Comparison of ENCODE assay signal across 8 cellular contexts in genomic region chr6:113306552-113307145, GRCh38.
A peak's percentile ranks its signal among the peaks of the same experiment; 100 is the strongest.
DNase-seq lines count a peak whose midpoint lies in the region; ATAC-seq, FAIRE-seq and TF ChIP-seq lines count a peak whose summit lies in the region.

No MANE protein-coding gene starts in this region.

- FAIRE-seq in RCC 7860 (lab: Jason Lieb, UNC) (no peak), K562 (lab: Jason Lieb, UNC) (no peak)

- no peaks in the 10 kb centered on the region for H3K9me3 ChIP-seq in Caco-2
- no peaks in the 10 kb centered on the region for H3K9me3 ChIP-seq in K562 (replicated peaks; ENCODE audit: control insufficient read depth, insufficient read depth, low read depth, low read length)

- DNase-seq in Caco-2 (peak; percentile 55 to 64), RCC 7860 (ENCODE audit: low spot score) (peak; percentile 9), K562 (ENCODE audit: extremely low read depth in 1 of 4, low spot score in 3 of 4) (peak; percentile 9 to 43 (median 19)), left kidney (ENCODE audit: low read depth, low spot score) (peak; percentile 51), posterior vena cava (ENCODE audit: low spot score) (no peak)
- DNase-seq in stimulated activated naive CD4-positive, alpha-beta T cell treated with Interleukin-2 at 50 U/mL for 16 hours (lab: John Stamatoyannopoulos, UW) = peak; percentile 28

- 0% methylated on average over 5 of the region's 5 CpGs for WGBS in K562 (ENCODE audit: insufficient coverage, low coverage, missing lambda C conversion rate)

- no peak overlapping the region for H3K27ac Mint-ChIP-seq in Caco-2 (ENCODE audit: unreplicated experiment)

- intact Hi-C loops in Caco-2 (cut with micrococcal nuclease; ENCODE audit: unreplicated experiment) = loop anchor here (1.0 to 10.0 kb wide), 9 partner anchors 46 to 573 kb away; no protein-coding TSS in a partner anchor
- intact Hi-C loops in K562 (cut with micrococcal nuclease) = loop anchor here (5.0 kb wide), 2 partner anchors 551 to 571 kb away; partner anchors contain the start of gene MARCKS
- intact Hi-C loops in posterior vena cava (cut with DNase I) = no loop called here

- POLR2A ChIA-PET in Caco-2 (lab: Charles Lee) (interaction anchor here (0.6 kb wide), 1 partner anchor 326 kb away, joined by 3 read pairs; no protein-coding TSS in a partner anchor), K562 (lab: Yijun Ruan, JAX) (interaction anchor here (0.7 kb wide), 1 partner anchor 12 kb away, joined by 3 read pairs; no protein-coding TSS in a partner anchor)

- H3K4me1 ChIP-seq in Caco-2 = peaks cover 6% of the 10 kb centered on the region; the same call in 1 of the 2 replicates
- H3K4me1 ChIP-seq in K562 (replicated peaks in 1 of 2; ENCODE audit: control insufficient read depth in 2 of 2, insufficient read depth in 2 of 2, low read length in 2 of 2) = no peaks in the 10 kb centered on the region

- no peak overlapping the region for H2AFZ ChIP-seq in K562 (ENCODE audit: low read depth, low read length)

- no peaks in the 10 kb centered on the region for H3K27me3 ChIP-seq in Caco-2 (replicated peaks; ENCODE audit: control insufficient read depth, insufficient read depth, low read length)
- no peaks in the 10 kb centered on the region for H3K27me3 ChIP-seq in K562 (ENCODE audit: control insufficient read depth in 2 of 2, insufficient read depth in 2 of 2, low read length in 2 of 2)

- H3K4me3 Mint-ChIP-seq in Caco-2 (ENCODE audit: unreplicated experiment) = no peak overlapping the region

- H3K27me3 Mint-ChIP-seq in Caco-2 (ENCODE audit: insufficient read depth, unreplicated experiment) = no peaks in the 10 kb centered on the region

- in situ Hi-C loops in K562 (cut with MboI) = no loop called here

- peak; percentile 52 to 67 for TF ChIP-seq RAD21 in K562 (CRISPR knock-in tag; conservative IDR thresholded peaks at IDR 0.05 in 1 of 2, IDR thresholded peaks at IDR 0.05 in 1 of 2)

- H3K4me3 ChIP-seq in Caco-2 (ENCODE audit: low read depth, low read length) = no peak overlapping the region
- H3K4me3 ChIP-seq in K562 = no peak overlapping the region

- H3K27ac ChIP-seq in K562 (ENCODE audit: extremely low read depth, low read depth, low read length) = no peak overlapping the region

- H3K4me1 Mint-ChIP-seq in Caco-2 (ENCODE audit: low read depth, unreplicated experiment) = peaks cover 7% of the 10 kb centered on the region

- TF ChIP-seq CTCF in Caco-2 (IDR thresholded peaks at IDR 0.05; ENCODE audit: insufficient read depth in 1 of 2, low read depth in 1 of 2, low read length in 1 of 2, severe bottlenecking in 1 of 2, unreplicated experiment in 1 of 2) = peak; percentile 64 to 68
- TF ChIP-seq CTCF in K562 (IDR thresholded peaks at IDR 0.05 in 2 of 3, conservative IDR thresholded peaks at IDR 0.05 in 1 of 3; ENCODE audit: insufficient read depth in 2 of 3, low read depth in 1 of 3, low read length in 3 of 3) = peak; percentile 43 to 57 (median 52)

- H3K9ac ChIP-seq in K562 (ENCODE audit: insufficient read depth in 1 of 2, low read depth in 2 of 2, low read length in 2 of 2) = no peak overlapping the region

- H3K4me2 ChIP-seq in K562 (ENCODE audit: insufficient read depth, low read length) = no peak overlapping the region

- H3K36me3 ChIP-seq in Caco-2 (ENCODE audit: control insufficient read depth, insufficient read depth, low read length) = no peaks in the 10 kb centered on the region
- no peaks in the 10 kb centered on the region for H3K36me3 ChIP-seq in K562 (ENCODE audit: control insufficient read depth, insufficient read depth, low read length)

- ATAC-seq in GM19023 (IDR thresholded peaks at IDR 0.05; ENCODE audit: unreplicated experiment) = peak; percentile 99
- peak; percentile 93 for ATAC-seq in HG03095 (IDR thresholded peaks at IDR 0.05; ENCODE audit: unreplicated experiment)
- ATAC-seq in K562 = peak; percentile 82

- H3K9me1 ChIP-seq in K562 (ENCODE audit: control insufficient read depth, insufficient read depth, low read length) = no peaks in the 10 kb centered on the region

- no peak for TF ChIP-seq EP300 in K562 (IDR thresholded peaks at IDR 0.05; ENCODE audit: low read length)

- CTCF ChIA-PET in Caco-2 (lab: Charles Lee) (interaction anchor here (0.8 to 1.7 kb wide), 9 partner anchors 30 to 603 kb away, joined by 3 to 17 read pairs (median 5); no protein-coding TSS in a partner anchor), K562 (lab: Yijun Ruan, JAX; ENCODE audit: low intra/inter-chr PET ratio) (no interaction called here)

- no peaks in the 10 kb centered on the region for H4K20me1 ChIP-seq in K562 (replicated peaks; ENCODE audit: control insufficient read depth, insufficient read depth, low read length)

- no peaks in the 10 kb centered on the region for H3K9me3 Mint-ChIP-seq in Caco-2 (ENCODE audit: unreplicated experiment)

- no peaks in the 10 kb centered on the region for H3K79me2 ChIP-seq in K562 (ENCODE audit: control insufficient read depth, insufficient read depth, low read length)

- no peaks in the 10 kb centered on the region for H3K36me3 Mint-ChIP-seq in Caco-2 (ENCODE audit: insufficient read depth, unreplicated experiment)

- BruUV-seq in Caco-2 (replicated peaks; lab: Mats Ljungman, UMichigan) (no TSS peak), K562 (replicated peaks; lab: Mats Ljungman, UMichigan) (no TSS peak)

- no peak for TF ChIP-seq POLR2A in K562 (conservative IDR thresholded peaks at IDR 0.05)

TF ChIP-seq in K562, 482 proteins besides CTCF, POLR2A, EP300 and RAD21:
- TF ChIP-seq VEZF1 (CRISPR knock-in tag; IDR thresholded peaks at IDR 0.05) (no peak), POLR2AphosphoS5 (IDR thresholded peaks at IDR 0.05; ENCODE audit: control insufficient read depth, insufficient read depth, low read depth, low read length) (no peak), SMC3 (conservative IDR thresholded peaks at IDR 0.05; ENCODE audit: insufficient read depth, low read depth, low read length) (0 out of 2 replicates have a peak, but pooled peaks have one; percentile 26)
TF ChIP-seq in K562: peak in this region for 1.

Comparison
In these comparisons a context has a peak if more than half of its experiments do, and no peak if none do; other contexts are left out.
1. intact Hi-C loops: an anchor here in Caco-2 (1.0 to 10.0 kb wide) and K562 (5.0 kb wide); none called in posterior vena cava.